In genomic region chr7:93055543-93056107, GRCh38 we compare ENCODE assay signal across 9 cellular contexts.
DNase-seq lines count a peak whose midpoint lies in the region; ATAC-seq and TF ChIP-seq lines count a peak whose summit lies in the region.
"Had no signal": no experiment of that assay in that cellular context is flagged by ENCODE, and none has a peak within 500 bp of the region (broad histone marks: within the 10 kb centered on the region; RNA-seq: fewer than 3 reads in every experiment).

No MANE protein-coding gene starts in this region.

- H3K4me3 ChIP-seq in heart right ventricle (no peak overlapping the region), vagina (no peak overlapping the region)

- H3K27ac Mint-ChIP-seq in brain: no peak overlapping the region
- H3K27ac Mint-ChIP-seq: stimulated activated naive CD8-positive, alpha-beta T cell treated with anti-CD3 and anti-CD28 coated beads, Interleukin-15, Interleukin-2, amounts not matched to agents 100 ng/mL and 50 ng/mL, for 24 hours had no signal

- no peaks in the 10 kb centered on the region for H3K36me3 Mint-ChIP-seq in brain

- peaks cover 0 to 3% (median 0%) of the 10 kb centered on the region in 7 donors for H3K27me3 ChIP-seq in heart right ventricle
- no peaks in the 10 kb centered on the region for H3K27me3 ChIP-seq in vagina

- WGBS in heart right ventricle, 2 donors: 2 to 5% methylated on average over 5 of the region's 5 CpGs

- ATAC-seq in heart right ventricle (peak in 4 of 8 donors; percentile 33 to 58 (median 46)), Right ventricle myocardium inferior (no peak), HG03159 (IDR thresholded peaks at IDR 0.05; ENCODE audit: unreplicated experiment) (peak; percentile 77)

- DNase-seq in heart right ventricle: no peak
- no peak for DNase-seq in Right ventricle myocardium inferior (ENCODE audit: missing footprints)
- peak; percentile 57 for DNase-seq in NCI-H526 treated with DMSO at 0.1 percent for 48 hours (lab: John Stamatoyannopoulos, UW)
- DNase-seq in kidney tubule cell (ENCODE audit: low spot score): peak; percentile 68
- no peak for DNase-seq in vagina (ENCODE audit: extremely low spot score in 2 of 2)
- DNase-seq in 8988T: no peak

- no peak overlapping the region for H3K4me3 Mint-ChIP-seq in brain
- H3K4me3 Mint-ChIP-seq: stimulated activated naive CD8-positive, alpha-beta T cell treated with anti-CD3 and anti-CD28 coated beads, Interleukin-15, Interleukin-2, amounts not matched to agents 100 ng/mL and 50 ng/mL, for 24 hours had no signal

- H3K27ac ChIP-seq in heart right ventricle (no peak overlapping the region), vagina (no peak overlapping the region)

- H3K9me3 Mint-ChIP-seq in brain: no peaks in the 10 kb centered on the region
- H3K9me3 Mint-ChIP-seq: stimulated activated naive CD8-positive, alpha-beta T cell treated with anti-CD3 and anti-CD28 coated beads, Interleukin-15, Interleukin-2, amounts not matched to agents 100 ng/mL and 50 ng/mL, for 24 hours had no signal

- H3K4me1 Mint-ChIP-seq in brain: peaks cover 5% of the 10 kb centered on the region

- H3K27me3 Mint-ChIP-seq in brain: peaks cover 5% of the 10 kb centered on the region

- H3K36me3 ChIP-seq in heart right ventricle (no peaks in the 10 kb centered on the region), vagina (no peaks in the 10 kb centered on the region)

- H3K4me1 ChIP-seq in heart right ventricle (peaks cover 0 to 14% (median 0%) of the 10 kb centered on the region in 9 donors), vagina (no peaks in the 10 kb centered on the region)

- H3K9me3 ChIP-seq in heart right ventricle (no peaks in the 10 kb centered on the region), vagina (no peaks in the 10 kb centered on the region)

- intact Hi-C loops in heart right ventricle (cut with DNase I): loop anchor here (2.0 to 10.0 kb wide), 10 partner anchors 81 to 631 kb away; no protein-coding TSS in a partner anchor
- intact Hi-C loops in Right ventricle myocardium inferior (cut with DNase I): loop anchor here (1.0 to 10.0 kb wide), 4 partner anchors 181 to 631 kb away; partner anchors contain the start of gene CDK6
- intact Hi-C loops in vagina (cut with DNase I): loop anchor here (5.0 kb wide), 1 partner anchor 433 kb away; no protein-coding TSS in a partner anchor

- TF ChIP-seq CTCF in heart right ventricle (IDR thresholded peaks at IDR 0.05) (peak; percentile 56 to 90 (median 80)), brain (conservative IDR thresholded peaks at IDR 0.05) (peak; percentile 89 to 90), vagina (IDR thresholded peaks at IDR 0.05) (peak; percentile 38 to 86 (median 54))

- no peak for TF ChIP-seq POLR2A in vagina (IDR thresholded peaks at IDR 0.05)

Comparison
In these comparisons a context has a peak if more than half of its experiments do, and no peak if none do; other contexts are left out.
1. DNase-seq: peak in NCI-H526 treated with DMSO at 0.1 percent for 48 hours (single experiment) and kidney tubule cell (single experiment); none in heart right ventricle (0 of 2), Right ventricle myocardium inferior (single experiment), vagina (0 of 2) and 8988T (single experiment).
2. Peak in every context shown above with its lines, with median percentiles within 50 percentile points of each other: CTCF ChIP-seq.